In genomic region chr6:95577317-95578105, GRCh38 we compare ENCODE assay signal across 8 cellular contexts. TPM values are rescaled to one million over a fixed set of nuclear protein-coding genes. Genes with fewer than 3 reads are reported as not detected.
DNase-seq lines count a peak whose midpoint lies in the region; ATAC-seq and TF ChIP-seq lines count a peak whose summit lies in the region.

Gene MANEA, plus strand, starts transcription at chr6:95577535. Its CDS starts 8,905 bp downstream, at chr6:95586440.

- TF ChIP-seq CTCF in GM13976 (IDR thresholded peaks at IDR 0.05; ENCODE audit: borderline replicate concordance, control extremely low read depth, extremely low read depth, insufficient read depth, missing control alignments), result no peak
- TF ChIP-seq CTCF in heart right ventricle (IDR thresholded peaks at IDR 0.05), result peak in 2 of 9 donors; percentile 4 to 6
- TF ChIP-seq CTCF in upper lobe of left lung (IDR thresholded peaks at IDR 0.05), result peak in 1 of 6 experiments; percentile 18

- H3K4me3 Mint-ChIP-seq in T-cell, result peak within 1 kb of the TSS; percentile 88 to 98 (median 97)

- DNase-seq in GM13976 (ENCODE audit: low spot score) (peak; percentile 83), NCI-H1436 (lab: John Stamatoyannopoulos, UW) (peak; percentile 75), T-cell (peak; percentile 65 to 87 (median 75)), heart right ventricle (peak; percentile 75 to 86), posterior vena cava (ENCODE audit: low spot score) (peak; percentile 94), upper lobe of left lung (peak; percentile 78 to 96)

- no peak for TF ChIP-seq EP300 in upper lobe of left lung (IDR thresholded peaks at IDR 0.05)

- H3K4me1 ChIP-seq in heart right ventricle, result peaks cover 0 to 44% (median 28%) of the 10 kb centered on the region in 9 donors
- peaks cover 26 to 34% (median 30%) of the 10 kb centered on the region in 4 donors for H3K4me1 ChIP-seq in upper lobe of left lung

- H3K4me1 Mint-ChIP-seq in T-cell, result peaks cover 47 to 64% (median 60%) of the 10 kb centered on the region in 3 donors

- 0% methylated on average over 58 to 70 of the region's 70 CpGs for WGBS in adipose tissue, 3 donors
- WGBS in heart right ventricle, 2 donors, result 0 to 1% methylated on average over 66 to 70 of the region's 70 CpGs
- 0 to 1% methylated on average over 22 to 66 of the region's 70 CpGs for WGBS in upper lobe of left lung, 2 donors

- intact Hi-C loops in heart right ventricle (cut with DNase I), result loop anchor here in 2 of 10 donors (2.0 kb wide), 1 partner anchor 33 kb away; no protein-coding TSS in a partner anchor
- intact Hi-C loops in posterior vena cava (cut with DNase I), result no loop called here

- H3K4me3 ChIP-seq in heart right ventricle (peak within 1 kb of the TSS; percentile 59 to 88 (median 69)), upper lobe of left lung (peak within 1 kb of the TSS; percentile 60 to 79 (median 66))

- H3K36me3 Mint-ChIP-seq in T-cell, result peaks cover 5% of the 10 kb centered on the region

- H3K9me3 Mint-ChIP-seq in T-cell, result no peaks in the 10 kb centered on the region

- H3K27ac Mint-ChIP-seq in T-cell, result peak within 1 kb of the TSS; percentile 99

- POLR2A ChIA-PET in T-cell (lab: Charles Lee), result interaction anchor here in 1 of 2 donors (1.1 to 1.2 kb wide), 2 partner anchors 10 to 945 kb away, joined by 3 to 6 read pairs; no protein-coding TSS in a partner anchor

- H3K36me3 ChIP-seq in heart right ventricle, result no peaks in the 10 kb centered on the region
- no peaks in the 10 kb centered on the region for H3K36me3 ChIP-seq in upper lobe of left lung

- no peaks in the 10 kb centered on the region for H3K27me3 Mint-ChIP-seq in T-cell

- H3K27ac ChIP-seq in adipose tissue (ENCODE audit: low read depth, low read length), result peak within 1 kb of the TSS; percentile 65
- H3K27ac ChIP-seq in heart right ventricle, result peak within 1 kb of the TSS; percentile 64 to 95 (median 90)
- peak within 1 kb of the TSS; percentile 86 to 92 (median 89) for H3K27ac ChIP-seq in upper lobe of left lung

- peak in 3 of 4 donors; percentile 34 to 67 (median 35) for TF ChIP-seq POLR2A in upper lobe of left lung (IDR thresholded peaks at IDR 0.05)

- ATAC-seq in HG02840 (IDR thresholded peaks at IDR 0.05; ENCODE audit: low FRiP score, unreplicated experiment) (peak; percentile 81), T-cell (replicated peaks in 1 of 4) (peak; percentile 86 to 92 (median 88)), heart right ventricle (peak; percentile 95 to 99 (median 97)), upper lobe of left lung (ENCODE audit: low FRiP score in 2 of 2) (peak; percentile 96 to 97)

- CTCF ChIA-PET in T-cell (lab: Charles Lee), result interaction anchor here in 1 of 2 donors (0.6 kb wide), 1 partner anchor 1347 kb away, joined by 3 read pairs; no protein-coding TSS in a partner anchor

- H3K27me3 ChIP-seq in heart right ventricle (no peaks in the 10 kb centered on the region), upper lobe of left lung (no peaks in the 10 kb centered on the region)

- in situ Hi-C loops in GM13976 (cut with MboI; ENCODE audit: low sequenced_read_pairs, unreplicated experiment), result no loop called here

- no peaks in the 10 kb centered on the region for H3K9me3 ChIP-seq in heart right ventricle
- no peaks in the 10 kb centered on the region for H3K9me3 ChIP-seq in upper lobe of left lung

RNA-seq across cellular contexts. Expression of gene MANEA, which starts in this region (rescaled TPM):
- 10 to 100 TPM in 2 of 5 donors, 1 to 10 TPM in 3; 6.1 to 12.7 (median 8.9) TPM for total RNA-seq in T-cell
- 1 to 10 TPM; 4.1 to 9.3 (median 5.3) TPM for polyA plus RNA-seq in adipose tissue
- 1 to 10 TPM; 3.5 to 7.0 (median 5.9) TPM for total RNA-seq in heart right ventricle
- 1 to 10 TPM; 2.6 to 4.9 TPM for polyA plus RNA-seq in heart right ventricle
- total RNA-seq in posterior vena cava, result 10 to 100 TPM in 1 of 2 donors, 1 to 10 TPM in 1; 9.9 to 10.5 TPM
- 10 to 100 TPM in 2 of 6 donors, 1 to 10 TPM in 4; 2.0 to 16.2 (median 9.4) TPM for total RNA-seq in upper lobe of left lung

Comparison
In these comparisons a context has a peak if more than half of its experiments do, and no peak if none do; other contexts are left out.
1. Peak in every context shown above with its lines: DNase-seq, ATAC-seq, H3K4me3 ChIP-seq and H3K27ac ChIP-seq.